1 cellular context compared by ENCODE assay signal in genomic region chr11:47379317-47379716, GRCh38.
TF ChIP-seq lines count a peak whose summit lies in the region.

No MANE protein-coding gene starts in this region.

TF ChIP-seq in HepG2, 621 proteins besides CTCF, POLR2A, EP300 and RAD21:
- TF ChIP-seq GATAD1 (CRISPR knock-in tag; IDR thresholded peaks at IDR 0.05), result no peak
- TF ChIP-seq MNT (IDR thresholded peaks at IDR 0.05), result peak; percentile 27; the same call in 1 of the 2 replicates
